In the genomic region with DNA sequence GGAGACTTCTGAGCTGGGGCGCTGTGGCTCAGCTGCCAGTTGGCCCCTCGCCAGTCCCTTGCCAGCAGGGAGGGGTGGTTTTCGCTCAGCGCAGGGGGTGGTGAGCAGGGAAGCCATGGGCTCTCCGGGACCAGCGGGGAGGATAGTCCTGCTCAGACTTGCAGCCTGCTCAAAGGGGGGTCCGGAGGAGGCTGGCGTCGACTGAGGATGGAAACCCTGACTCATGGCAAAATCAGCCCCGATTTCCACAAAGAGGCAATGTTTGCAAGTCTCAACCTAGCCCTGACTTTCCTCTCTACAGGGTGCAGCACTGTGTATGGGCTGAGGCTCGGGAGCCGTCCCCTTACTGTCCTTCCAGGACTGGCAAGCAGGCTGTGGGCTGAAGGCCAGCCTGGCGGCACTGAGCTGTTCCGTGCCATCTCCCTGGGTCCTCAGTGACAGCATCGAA, we compare ENCODE assay signal across 10 cellular contexts. TPM values are rescaled to one million over a fixed set of nuclear protein-coding genes. Genes with fewer than 3 reads are reported as not detected.
DNase-seq lines count a peak whose midpoint lies in the region; ATAC-seq and TF ChIP-seq lines count a peak whose summit lies in the region.
"Had no signal": no experiment of that assay in that cellular context is flagged by ENCODE, and none has a peak within 500 bp of the region (broad histone marks: within the 10 kb centered on the region; RNA-seq: fewer than 3 reads in every experiment).

No MANE protein-coding gene starts in this region.

- H3K27ac ChIP-seq in cingulate gyrus (ENCODE audit: low read depth, low read length), result peak overlapping the region; percentile 81

- ATAC-seq in GM19395 (IDR thresholded peaks at IDR 0.05; ENCODE audit: unreplicated experiment) (no peak), left lobe of liver (no peak)
- ATAC-seq in stimulated activated naive CD8-positive, alpha-beta T cell treated with anti-CD3 and anti-CD28 coated beads, Interleukin-15, Interleukin-2, amounts not matched to agents 100 U/mL and 50 U/mL, for 24 hours, result no peak
- ATAC-seq: activated CD8-positive, alpha-beta T cell treated with anti-CD3 and anti-CD28 coated beads, Interleukin-2, amount 10 ng/mL, durations not matched to agents 7 days and 5 days; left colon had no signal

- DNase-seq in AG10803 (ENCODE audit: low read depth), result peak; percentile 85
- DNase-seq in NCI-H1694 treated with DMSO at 0.1 percent for 48 hours (lab: John Stamatoyannopoulos, UW), result peak; percentile 76
- peak; percentile 80 for DNase-seq in non-pigmented ciliary epithelial cell (ENCODE audit: low read depth)
- no peak for DNase-seq in HuH-7.5 (ENCODE audit: low spot score)
- DNase-seq in stimulated activated naive CD8-positive, alpha-beta T cell treated with anti-CD3 and anti-CD28 coated beads, Interleukin-15, Interleukin-2, amounts not matched to agents 100 U/mL and 50 U/mL, for 24 hours, result no peak
- DNase-seq in left lobe of liver (ENCODE audit: low spot score), result no peak
- DNase-seq: activated CD8-positive, alpha-beta T cell treated with anti-CD3 and anti-CD28 coated beads, Interleukin-2, amount 10 ng/mL, durations not matched to agents 7 days and 5 days; left colon had no signal

- no peak for TF ChIP-seq CTCF in AG10803 (conservative IDR thresholded peaks at IDR 0.05; ENCODE audit: low read length)

- H3K4me3 ChIP-seq in AG10803 (ENCODE audit: low read length), result no peak overlapping the region

RNA-seq across cellular contexts. Expression of a gene that starts 35.1 kb away (rescaled TPM):
- total RNA-seq in left lobe of liver, result 3.8 TPM
- total RNA-seq: activated CD8-positive, alpha-beta T cell treated with anti-CD3 and anti-CD28 coated beads, Interleukin-2, amount 10 ng/mL, durations not matched to agents 7 days and 5 days had no signal

Comparison
In these comparisons a context has a peak if more than half of its experiments do, and no peak if none do; other contexts are left out.
1. DNase-seq: peak in AG10803 (single experiment), NCI-H1694 treated with DMSO at 0.1 percent for 48 hours (single experiment) and non-pigmented ciliary epithelial cell (single experiment); none in HuH-7.5 (single experiment), stimulated activated naive CD8-positive, alpha-beta T cell treated with anti-CD3 and anti-CD28 coated beads, Interleukin-15, Interleukin-2, amounts not matched to agents 100 U/mL and 50 U/mL, for 24 hours (single experiment) and left lobe of liver (single experiment).